Comparison of ENCODE assay signal across 1 cellular context in the genomic region with DNA sequence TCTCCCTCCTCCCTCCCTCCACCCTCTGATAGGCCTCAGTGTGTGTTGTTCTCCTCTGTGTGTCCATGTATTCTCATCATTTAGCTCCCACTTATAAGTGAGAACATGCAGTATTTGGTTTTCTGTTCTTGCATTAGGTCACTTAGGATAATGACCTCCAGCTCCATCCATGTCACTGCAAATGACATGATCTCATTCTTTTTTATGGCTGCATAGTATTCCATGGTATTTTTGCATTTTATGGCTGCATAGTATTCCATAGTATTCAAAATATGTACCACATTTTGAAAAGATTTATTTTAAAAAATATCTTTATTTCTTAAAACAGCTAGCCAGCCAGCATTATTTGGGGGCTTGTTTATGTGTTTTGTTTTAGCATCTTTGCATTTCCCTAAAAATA.
TF ChIP-seq lines count a peak whose summit lies in the region.

No MANE protein-coding gene starts in this region.

TF ChIP-seq in K562, 482 proteins besides CTCF, POLR2A, EP300 and RAD21 (continued from another document):
- TF ChIP-seq KDM1A (IDR thresholded peaks at IDR 0.05) = 0 out of 4 replicates have a peak, but pooled peaks of 1 of the 2 experiments have one; percentile 10
